ENCODE assay signal across 8 cellular contexts in the genomic region with DNA sequence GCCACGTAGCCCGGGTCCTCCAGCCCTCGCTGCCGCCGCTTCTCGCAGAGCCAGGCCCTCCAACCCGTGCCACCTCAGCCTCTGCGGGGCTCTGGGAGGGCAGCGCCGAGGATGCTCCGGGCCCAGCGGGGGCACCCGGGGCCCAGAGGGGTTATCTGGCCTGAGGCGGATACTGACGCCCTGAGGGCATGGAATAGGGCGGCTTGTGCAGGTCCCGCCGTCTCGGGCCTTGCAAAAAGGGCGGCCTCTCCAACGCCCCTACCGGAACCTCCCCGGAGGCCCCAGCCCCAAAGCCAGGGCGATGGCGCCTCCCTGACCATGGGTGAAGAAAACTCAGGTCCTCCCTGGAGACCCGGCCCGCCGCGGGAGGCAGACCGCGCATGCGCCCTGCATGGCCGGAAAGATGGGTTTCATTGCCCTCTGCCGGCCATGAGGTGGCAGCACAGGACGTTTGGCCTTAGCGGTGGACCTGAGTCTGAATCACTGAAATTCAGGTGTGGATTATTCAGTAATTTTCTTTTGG. TPM values are rescaled to one million over a fixed set of nuclear protein-coding genes. Genes with fewer than 3 reads are reported as not detected.
DNase-seq lines count a peak whose midpoint lies in the region; FAIRE-seq and TF ChIP-seq lines count a peak whose summit lies in the region.
"Not testable (repeated sequence)": the region's sequence is repeated elsewhere in the genome, so short reads cannot be mapped to it uniquely, and the experiment has no call there.

No MANE protein-coding gene starts in this region.

- 20 to 24% methylated on average over 30 to 35 of the region's 36 CpGs for WGBS in GM23248 (ENCODE audit: low coverage in 1 of 2, low lambda C conversion rate in 2 of 2, missing lambda C conversion rate in 2 of 2), 2 experiments
- 45% methylated on average over 30 of the region's 36 CpGs for WGBS in hepatocyte (ENCODE audit: low lambda C conversion rate, missing lambda C conversion rate)

- peak overlapping the region; percentile 59 for H3K4me3 Mint-ChIP-seq in chondrocyte (ENCODE audit: unreplicated experiment)
- not testable (repeated sequence) for H3K4me3 Mint-ChIP-seq in neural progenitor cell

- not testable (repeated sequence) for H3K9me2 ChIP-seq in GM23248 (ENCODE audit: insufficient read depth); hepatocyte (replicated peaks; ENCODE audit: insufficient read depth)

- not testable (repeated sequence) for H3K9me3 ChIP-seq in AG04450 (ENCODE audit: control insufficient read depth, insufficient read depth, low read length); GM23248 (ENCODE audit: low read depth); hepatocyte (ENCODE audit: low read depth); neural progenitor cell (ENCODE audit: low read depth)

- in situ Hi-C loops in GM23248 (cut with MboI), result not testable (repeated sequence)

- H3K36me3 Mint-ChIP-seq in chondrocyte (ENCODE audit: low read depth); neural progenitor cell: not testable (repeated sequence)

- not testable (repeated sequence) for H3K4me1 Mint-ChIP-seq in chondrocyte (ENCODE audit: low read depth); neural progenitor cell

- peak overlapping the region; percentile 95 for H2AFZ ChIP-seq in GM23248
- H2AFZ ChIP-seq in hepatocyte, result peak overlapping the region; percentile 62
- H2AFZ ChIP-seq in neural progenitor cell (replicated peaks), result peak overlapping the region; percentile 76

- H3K36me3 ChIP-seq in GM23248 (ENCODE audit: low read depth); hepatocyte (replicated peaks; ENCODE audit: insufficient read depth, low read depth); neural progenitor cell: not testable (repeated sequence)

- not testable (repeated sequence) for H3K79me2 ChIP-seq in GM23248 (ENCODE audit: insufficient read depth); hepatocyte; neural progenitor cell (ENCODE audit: low read depth)

- peak overlapping the region; percentile 61 for H3K9ac ChIP-seq in GM23248
- H3K9ac ChIP-seq in neural progenitor cell, result not testable (repeated sequence)

- not testable (repeated sequence) for H3K27me3 Mint-ChIP-seq in chondrocyte (ENCODE audit: low read depth); neural progenitor cell (ENCODE audit: insufficient read depth, low read depth)

- CTCF ChIA-PET in AG04450 (lab: Charles Lee), result interaction anchor here (0.6 kb wide), 1 partner anchor 1780 kb away, joined by 3 read pairs; no protein-coding TSS in a partner anchor

- not testable (repeated sequence) for H4K20me1 ChIP-seq in GM23248 (ENCODE audit: insufficient read depth); hepatocyte (ENCODE audit: insufficient read depth, poor library complexity, severe bottlenecking); neural progenitor cell (ENCODE audit: low read depth)

- not testable (repeated sequence) for H3K27ac Mint-ChIP-seq in chondrocyte (ENCODE audit: unreplicated experiment); neural progenitor cell

- not testable (repeated sequence) for H3F3A ChIP-seq in GM23248 (ENCODE audit: insufficient read depth); neural progenitor cell (ENCODE audit: low read depth)

- H3K4me3 ChIP-seq in AG04450 (ENCODE audit: low read depth, low read length) (peak overlapping the region; percentile 48), GM23248 (peak overlapping the region; percentile 71), neural progenitor cell (peak overlapping the region; percentile 15)
- H3K4me3 ChIP-seq in hepatocyte, result not testable (repeated sequence)

- DNase-seq in AG04450 (ENCODE audit: low read depth, low spot score); RCC 7860 (ENCODE audit: low spot score); chondrocyte (ENCODE audit: low spot score); hepatocyte (ENCODE audit: low spot score): not testable (repeated sequence)
- DNase-seq in GM23248 (peak; percentile 32), neural progenitor cell (ENCODE audit: low spot score) (peak; percentile 3)
- peak; percentile 70 for DNase-seq in activated CD8-positive, alpha-beta memory T cell treated with anti-CD3 and anti-CD28 coated beads, Interleukin-2, amount 50 U/mL, for 48 hours
- peak; percentile 46 to 60 for DNase-seq in stimulated activated CD4-positive, alpha-beta T cell treated with anti-CD3 and anti-CD28 coated beads, Interleukin-4, amount 100 ng/mL, for 4 hours

- H3K4me1 ChIP-seq in GM23248 (ENCODE audit: insufficient read depth); hepatocyte (ENCODE audit: insufficient read depth); neural progenitor cell: not testable (repeated sequence)

- not testable (repeated sequence) for H3K27ac ChIP-seq in AG04450 (ENCODE audit: low read depth, low read length); GM23248; hepatocyte; neural progenitor cell

- POLR2A ChIA-PET in AG04450 (lab: Yijun Ruan, JAX), result not testable (repeated sequence)

- H3K4me2 ChIP-seq in GM23248 (ENCODE audit: unreplicated experiment) (peak overlapping the region; percentile 54), hepatocyte (peak overlapping the region; percentile 68)
- not testable (repeated sequence) for H3K4me2 ChIP-seq in neural progenitor cell

- not testable (repeated sequence) for H3K27me3 ChIP-seq in AG04450 (ENCODE audit: control insufficient read depth, insufficient read depth, low read length); GM23248 (replicated peaks; ENCODE audit: insufficient read depth); hepatocyte; neural progenitor cell

- FAIRE-seq in RCC 7860 (lab: Jason Lieb, UNC), result peak; percentile 42

- peak; percentile 32 for TF ChIP-seq CTCF in AG04450 (IDR thresholded peaks at IDR 0.05; ENCODE audit: low read depth, low read length)
- peak; percentile 78 for TF ChIP-seq CTCF in chondrocyte (IDR thresholded peaks at IDR 0.05)
- peak; percentile 53 for TF ChIP-seq CTCF in hepatocyte (IDR thresholded peaks at IDR 0.05; ENCODE audit: poor library complexity)
- peak; percentile 61 for TF ChIP-seq CTCF in neural progenitor cell (IDR thresholded peaks at IDR 0.05)

- H3K9me3 Mint-ChIP-seq in chondrocyte (ENCODE audit: low read depth); neural progenitor cell: not testable (repeated sequence)

RNA-seq across cellular contexts. Expression of a gene that starts 18.1 kb away (rescaled TPM):
- polyA plus RNA-seq in AG04450 (2011; rRNA removed) (not detected in 2 replicates), GM23248 (2016; fragmentation: Nextera tagmentation; extraction: Ambion mirVana) (not detected in 2 replicates), hepatocyte (not detected in 2 replicates)
- not detected in 2 replicates for polyA minus RNA-seq in AG04450 (2011; rRNA and poly(A)+ RNA removed)
- total RNA-seq in GM23248 (2014; rRNA removed; shearing (Covaris generic)), result not detected in 2 replicates
- total RNA-seq in chondrocyte (not detected in 3 replicates), hepatocyte (not detected in 2 replicates), neural progenitor cell (ENCODE audit: low replicate concordance) (not detected in 2 replicates)

RNA-seq across cellular contexts. Expression of a gene that starts 27.6 kb away (rescaled TPM):
- polyA plus RNA-seq in AG04450 (2011; rRNA removed) (not detected in 2 replicates), GM23248 (2016; fragmentation: Nextera tagmentation; extraction: Ambion mirVana) (not detected in 2 replicates), hepatocyte (not detected in 2 replicates)
- polyA minus RNA-seq in AG04450 (2011; rRNA and poly(A)+ RNA removed), result not detected in 2 replicates
- not detected in 2 replicates for total RNA-seq in GM23248 (2014; rRNA removed; shearing (Covaris generic))
- total RNA-seq in chondrocyte (not detected in 3 replicates), hepatocyte (not detected in 2 replicates), neural progenitor cell (ENCODE audit: low replicate concordance) (not detected in 2 replicates)

RNA-seq across cellular contexts. Expression of a gene that starts 32.4 kb away (rescaled TPM):
- not detected in 2 replicates for polyA plus RNA-seq in AG04450 (2011; rRNA removed)
- not detected in 2 replicates for polyA minus RNA-seq in AG04450 (2011; rRNA and poly(A)+ RNA removed)
- not detected in 2 replicates for total RNA-seq in GM23248 (2014; rRNA removed; shearing (Covaris generic))
- polyA plus RNA-seq in GM23248 (2016; fragmentation: Nextera tagmentation; extraction: Ambion mirVana), result not detected in 2 replicates
- not detected in 3 replicates for total RNA-seq in chondrocyte
- not detected in 2 replicates for total RNA-seq in hepatocyte
- polyA plus RNA-seq in hepatocyte, result not detected in 2 replicates
- total RNA-seq in neural progenitor cell (ENCODE audit: low replicate concordance), result not detected in 2 replicates

RNA-seq across cellular contexts. Expression of a gene that starts 37.1 kb away (rescaled TPM):
- polyA plus RNA-seq in AG04450 (2011; rRNA removed) (not detected in 2 replicates), GM23248 (2016; fragmentation: Nextera tagmentation; extraction: Ambion mirVana) (not detected in 2 replicates), hepatocyte (not detected in 2 replicates)
- polyA minus RNA-seq in AG04450 (2011; rRNA and poly(A)+ RNA removed), result not detected in 2 replicates
- total RNA-seq in GM23248 (2014; rRNA removed; shearing (Covaris generic)), result not detected in 2 replicates
- total RNA-seq in chondrocyte (not detected in 3 replicates), hepatocyte (not detected in 2 replicates), neural progenitor cell (ENCODE audit: low replicate concordance) (not detected in 2 replicates)

RNA-seq across cellular contexts. Expression of a gene that starts 41.9 kb away (rescaled TPM):
- polyA plus RNA-seq in AG04450 (2011; rRNA removed) (not detected in 2 replicates), GM23248 (2016; fragmentation: Nextera tagmentation; extraction: Ambion mirVana) (not detected in 2 replicates), hepatocyte (not detected in 2 replicates)
- polyA minus RNA-seq in AG04450 (2011; rRNA and poly(A)+ RNA removed), result not detected in 2 replicates
- not detected in 2 replicates for total RNA-seq in GM23248 (2014; rRNA removed; shearing (Covaris generic))
- total RNA-seq in chondrocyte (not detected in 3 replicates), hepatocyte (not detected in 2 replicates), neural progenitor cell (ENCODE audit: low replicate concordance) (not detected in 2 replicates)
